18 cellular contexts compared by ENCODE assay signal in the genomic region with DNA sequence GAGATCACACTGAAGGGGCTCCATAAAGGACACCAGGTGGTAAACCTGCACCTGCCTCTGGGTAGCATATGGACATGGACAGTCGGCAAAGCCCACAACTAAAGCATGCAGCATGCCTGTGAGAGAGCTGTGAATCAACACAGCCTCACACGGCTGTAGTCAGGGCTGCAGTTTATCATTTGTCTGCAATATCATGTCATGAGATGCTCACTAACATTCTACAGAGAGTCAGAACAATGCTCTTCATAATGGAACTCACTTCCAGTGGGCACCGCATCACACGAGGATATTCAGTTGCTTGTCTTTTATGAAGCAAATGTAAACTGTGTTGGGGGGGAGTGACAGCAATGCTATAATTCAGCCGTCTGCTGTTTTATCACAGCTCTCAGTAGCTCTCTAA.
"Had no signal": no experiment of that assay in that cellular context is flagged by ENCODE, and none has a peak within 500 bp of the region (broad histone marks: within the 10 kb centered on the region; RNA-seq: fewer than 3 reads in every experiment).

No MANE protein-coding gene starts in this region.

- H3K4me3 Mint-ChIP-seq: activated B cell treated with CpG ODN at 0.5 μM for 24 hours; activated CD4-positive, alpha-beta memory T cell treated with anti-CD3 and anti-CD28 coated beads, Interleukin-2, amount 10 ng/mL, durations not matched to agents 7 days and 5 days; activated CD8-positive, alpha-beta memory T cell treated with anti-CD3 and anti-CD28 coated beads, Interleukin-2, amount 10 ng/mL, durations not matched to agents 7 days and 5 days; activated naive CD8-positive, alpha-beta T cell; dendritic cell treated with granulocyte-macrophage colony-stimulating factor and Interleukin-4, amounts not matched to agents 40 ng/mL and 50 ng/mL, for 4 days; nephron progenitor cell had no signal

- H3K27me3 Mint-ChIP-seq: activated B cell treated with CpG ODN at 0.5 μM for 24 hours; activated CD4-positive, alpha-beta memory T cell treated with anti-CD3 and anti-CD28 coated beads, Interleukin-2, amount 10 ng/mL, durations not matched to agents 7 days and 5 days; activated CD8-positive, alpha-beta memory T cell treated with anti-CD3 and anti-CD28 coated beads, Interleukin-2, amount 10 ng/mL, durations not matched to agents 7 days and 5 days; activated naive CD8-positive, alpha-beta T cell; dendritic cell treated with granulocyte-macrophage colony-stimulating factor and Interleukin-4, amounts not matched to agents 40 ng/mL and 50 ng/mL, for 4 days had no signal

- H3K27ac ChIP-seq: cardiac muscle cell, gastrocnemius medialis, heart left ventricle, left ventricle myocardium inferior had no signal

- H3K27me3 ChIP-seq: cardiac muscle cell, gastrocnemius medialis had no signal

- DNase-seq: activated B cell treated with CpG ODN at 0.5 μM for 24 hours; activated CD4-positive, alpha-beta memory T cell treated with anti-CD3 and anti-CD28 coated beads, Interleukin-2, amount 10 ng/mL, durations not matched to agents 7 days and 5 days; activated CD4-positive, alpha-beta T cell treated with anti-CD3 and anti-CD28 coated beads for 48 hours; activated CD8-positive, alpha-beta memory T cell treated with anti-CD3 and anti-CD28 coated beads, Interleukin-2, amount 10 ng/mL, durations not matched to agents 7 days and 5 days; effector CD8-positive, alpha-beta T cell; gastrocnemius medialis; heart left ventricle; left ventricle myocardium inferior; mammary epithelial cell; midbrain; nephron progenitor cell; retina; stimulated activated CD8-positive, alpha-beta memory T cell treated with anti-CD3 and anti-CD28 coated beads, Interleukin-4, amount 100 ng/mL, for 48 hours; stimulated activated naive CD4-positive, alpha-beta T cell had no signal

- H3K9me3 Mint-ChIP-seq: dendritic cell treated with granulocyte-macrophage colony-stimulating factor and Interleukin-4, amounts not matched to agents 40 ng/mL and 50 ng/mL, for 4 days had no signal

- H3K4me1 ChIP-seq: gastrocnemius medialis, heart left ventricle, left ventricle myocardium inferior had no signal

- ATAC-seq: activated CD8-positive, alpha-beta memory T cell treated with anti-CD3 and anti-CD28 coated beads, Interleukin-2, amount 10 ng/mL, durations not matched to agents 7 days and 5 days; esophagus mucosa; gastrocnemius medialis; heart left ventricle had no signal

- H3K36me3 Mint-ChIP-seq: activated CD8-positive, alpha-beta memory T cell treated with anti-CD3 and anti-CD28 coated beads, Interleukin-2, amount 10 ng/mL, durations not matched to agents 7 days and 5 days; activated naive CD8-positive, alpha-beta T cell had no signal

- H3K4me3 ChIP-seq: cardiac muscle cell, gastrocnemius medialis, heart left ventricle, left ventricle myocardium inferior had no signal

- H3K36me3 ChIP-seq: cardiac muscle cell, gastrocnemius medialis, heart left ventricle, left ventricle myocardium inferior had no signal

- H3K9me3 ChIP-seq: gastrocnemius medialis had no signal

- H3K4me1 Mint-ChIP-seq: activated B cell treated with CpG ODN at 0.5 μM for 24 hours; activated CD4-positive, alpha-beta memory T cell treated with anti-CD3 and anti-CD28 coated beads, Interleukin-2, amount 10 ng/mL, durations not matched to agents 7 days and 5 days; activated CD8-positive, alpha-beta memory T cell treated with anti-CD3 and anti-CD28 coated beads, Interleukin-2, amount 10 ng/mL, durations not matched to agents 7 days and 5 days had no signal

- H3K27ac Mint-ChIP-seq: activated B cell treated with CpG ODN at 0.5 μM for 24 hours; activated CD4-positive, alpha-beta memory T cell treated with anti-CD3 and anti-CD28 coated beads, Interleukin-2, amount 10 ng/mL, durations not matched to agents 7 days and 5 days; activated CD8-positive, alpha-beta memory T cell treated with anti-CD3 and anti-CD28 coated beads, Interleukin-2, amount 10 ng/mL, durations not matched to agents 7 days and 5 days; activated naive CD8-positive, alpha-beta T cell; dendritic cell treated with granulocyte-macrophage colony-stimulating factor and Interleukin-4, amounts not matched to agents 40 ng/mL and 50 ng/mL, for 4 days; nephron progenitor cell had no signal
